31 cellular contexts compared by ENCODE assay signal in genomic region chr18:23803755-23804154, GRCh38.
"Had no signal": no experiment of that assay in that cellular context is flagged by ENCODE, and none has a peak within 500 bp of the region (broad histone marks: within the 10 kb centered on the region; RNA-seq: fewer than 3 reads in every experiment).

No MANE protein-coding gene starts in this region.

- DNase-seq: activated B cell treated with CpG ODN at 0.5 μM for 24 hours; activated CD4-positive, alpha-beta memory T cell treated with anti-CD3 and anti-CD28 coated beads for 36 hours; activated CD4-positive, alpha-beta T cell treated with anti-CD3 and anti-CD28 coated beads for 4 hours; activated CD4-positive, alpha-beta T cell treated with anti-CD3 and anti-CD28 coated beads, Interleukin-2, amount 10 ng/mL, durations not matched to agents 24 days and 14 days; activated CD4-positive, alpha-beta T cell treated with anti-CD3 and anti-CD28 coated beads, Interleukin-2, amount 50 U/mL, for 1 hour; activated CD4-positive, alpha-beta T cell treated with anti-CD3 and anti-CD28 coated beads, Interleukin-2, amount 50 U/mL, for 4 hours; activated CD4-positive, CD25-positive, alpha-beta regulatory T cell treated with anti-CD3 and anti-CD28 coated beads, Interleukin-2, amount 50 U/mL, for 72 hours; activated CD8-positive, alpha-beta memory T cell treated with anti-CD3 and anti-CD28 coated beads, Interleukin-2, amount 50 U/mL, for 4 hours; activated effector memory CD4-positive, alpha-beta T cell treated with anti-CD3 and anti-CD28 coated beads, Interleukin-2, amount 50 U/mL, for 16 hours; activated gamma-delta T cell treated with Interleukin-2 at 50 U/mL for 16 hours; activated naive CD4-positive, alpha-beta T cell; activated naive CD4-positive, alpha-beta T cell treated with anti-CD3 and anti-CD28 coated beads for 36 hours; activated naive CD4-positive, alpha-beta T cell treated with anti-CD3 and anti-CD28 coated beads, Interleukin-2, amount 50 U/mL, for 16 hours; activated naive CD8-positive, alpha-beta T cell treated with anti-CD3 and anti-CD28 coated beads for 36 hours; activated T-cell treated with anti-CD3 and anti-CD28 coated beads for 4 hours; activated T-cell treated with anti-CD3 and anti-CD28 coated beads, Interleukin-2, amount 50 U/mL, for 1 hour; activated T-cell treated with anti-CD3 and anti-CD28 coated beads, Interleukin-2, amount 50 U/mL, for 4 hours; activated T-cell treated with anti-CD3 and anti-CD28 coated beads, Interleukin-2, amount 50 U/mL, for 72 hours; adrenal gland; amygdala; anterior cingulate cortex; caudate nucleus; cerebellar nuclear complex; T-helper 1 cell; T-helper 2 cell; T-helper 9 cell had no signal

- H3K4me3 ChIP-seq: adrenal gland, ascending aorta, cardiac muscle cell had no signal

- H3K27me3 ChIP-seq: adrenal gland, ascending aorta, cardiac muscle cell had no signal

- H3K27ac ChIP-seq: adrenal gland, ascending aorta, cardiac muscle cell, VCaP had no signal

- H3K36me3 ChIP-seq: adrenal gland, ascending aorta, cardiac muscle cell had no signal

- ATAC-seq: activated naive CD4-positive, alpha-beta T cell treated with anti-CD3 and anti-CD28 coated beads, Interleukin-2, amount 50 U/mL, for 72 hours; activated T-cell treated with anti-CD3 and anti-CD28 coated beads, Interleukin-2, amount 50 U/mL, for 4 hours; activated T-cell treated with anti-CD3 and anti-CD28 coated beads, Interleukin-2, amount 50 U/mL, for 72 hours; activated T-helper 17 cell treated with anti-CD3 and anti-CD28 coated beads, Interleukin-2, amount 50 U/mL, for 72 hours had no signal

- H3K9me3 ChIP-seq: adrenal gland, ascending aorta had no signal

- H3K4me1 ChIP-seq: adrenal gland, ascending aorta had no signal
